In the genomic region with DNA sequence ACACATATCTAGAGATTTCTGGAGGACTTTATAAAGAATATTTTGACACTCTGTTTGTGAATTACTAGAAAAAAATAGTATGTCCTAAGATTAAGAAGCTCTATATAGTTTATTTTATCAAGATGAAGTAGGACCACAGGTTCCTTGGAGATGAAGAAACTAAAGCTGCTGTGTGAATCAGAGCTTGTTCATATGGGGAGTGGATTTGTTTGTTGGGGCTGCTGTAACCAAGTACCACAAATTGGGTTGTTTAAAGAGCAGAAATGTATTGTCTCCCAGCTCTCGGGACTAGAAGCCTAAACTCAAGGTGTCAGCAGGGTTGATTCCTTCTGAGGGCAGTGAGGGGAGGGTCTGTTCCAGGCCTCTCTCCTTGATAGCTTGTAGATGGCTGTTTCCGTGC, we compare ENCODE assay signal across 19 cellular contexts.
DNase-seq lines count a peak whose midpoint lies in the region; ATAC-seq and TF ChIP-seq lines count a peak whose summit lies in the region.
"Had no signal": no experiment of that assay in that cellular context is flagged by ENCODE, and none has a peak within 500 bp of the region (broad histone marks: within the 10 kb centered on the region; RNA-seq: fewer than 3 reads in every experiment).

No MANE protein-coding gene starts in this region.

- H3K27me3 ChIP-seq in thoracic aorta (replicated peaks; ENCODE audit: insufficient read depth): no peaks in the 10 kb centered on the region
- H3K27me3 ChIP-seq in CD4-positive, alpha-beta T cell (ENCODE audit: control insufficient read depth, insufficient read depth, low read length): peaks cover 16% of the 10 kb centered on the region
- H3K27me3 ChIP-seq: BE2C had no signal

- DNase-seq in HT1080 (ENCODE audit: low read depth) (peak; percentile 13), amniotic epithelial cell (ENCODE audit: low read depth) (peak; percentile 10), glutamatergic neuron (no peak), thoracic aorta (ENCODE audit: low spot score) (no peak)
- no peak for DNase-seq in activated naive CD4-positive, alpha-beta T cell treated with anti-CD3 and anti-CD28 coated beads for 36 hours
- DNase-seq in CD4-positive, alpha-beta T cell: no peak
- DNase-seq: BE2C; CD8-positive, alpha-beta T cell; COR-L47; DMS153; DMS79 treated with DMSO at 0.1 percent for 48 hours; GDM1; GOT3; KG1 had no signal

- H3K27ac ChIP-seq in thoracic aorta: peak overlapping the region; percentile 0 to 2
- H3K27ac ChIP-seq in CD4-positive, alpha-beta T cell (ENCODE audit: low read depth, low read length): no peak overlapping the region
- H3K27ac ChIP-seq: A549, C4-2B had no signal

- H3K27me3 Mint-ChIP-seq in glutamatergic neuron (ENCODE audit: unreplicated experiment): peaks cover 2% of the 10 kb centered on the region
- peaks cover 24% of the 10 kb centered on the region for H3K27me3 Mint-ChIP-seq in activated naive CD4-positive, alpha-beta T cell treated with anti-CD3 and anti-CD28 coated beads for 36 hours (ENCODE audit: low read depth)
- H3K27me3 Mint-ChIP-seq in CD4-positive, alpha-beta T cell: peaks cover 32% of the 10 kb centered on the region

- H3K9me3 Mint-ChIP-seq in glutamatergic neuron (ENCODE audit: unreplicated experiment): peaks cover 2% of the 10 kb centered on the region
- H3K9me3 Mint-ChIP-seq in activated naive CD4-positive, alpha-beta T cell treated with anti-CD3 and anti-CD28 coated beads for 36 hours: no peaks in the 10 kb centered on the region
- H3K9me3 Mint-ChIP-seq in CD4-positive, alpha-beta T cell: no peaks in the 10 kb centered on the region
- H3K9me3 Mint-ChIP-seq: CD8-positive, alpha-beta T cell; IgD-negative memory B cell had no signal

- H3K27ac Mint-ChIP-seq in glutamatergic neuron (ENCODE audit: unreplicated experiment): peak overlapping the region; percentile 9
- H3K27ac Mint-ChIP-seq in activated naive CD4-positive, alpha-beta T cell treated with anti-CD3 and anti-CD28 coated beads for 36 hours: no peak overlapping the region
- no peak overlapping the region for H3K27ac Mint-ChIP-seq in CD4-positive, alpha-beta T cell
- H3K27ac Mint-ChIP-seq: CD8-positive, alpha-beta T cell; IgD-negative memory B cell had no signal

- POLR2A ChIA-PET in CD4-positive, alpha-beta T cell (lab: Charles Lee): no interaction called here

- H3K36me3 ChIP-seq in thoracic aorta: peaks cover 39% of the 10 kb centered on the region
- H3K36me3 ChIP-seq: HAP-1 had no signal

- H3K4me1 Mint-ChIP-seq in glutamatergic neuron (ENCODE audit: low read depth, unreplicated experiment): peaks cover 2% of the 10 kb centered on the region
- H3K4me1 Mint-ChIP-seq in activated naive CD4-positive, alpha-beta T cell treated with anti-CD3 and anti-CD28 coated beads for 36 hours (ENCODE audit: low read depth): no peaks in the 10 kb centered on the region
- H3K4me1 Mint-ChIP-seq in CD4-positive, alpha-beta T cell (ENCODE audit: low read depth): no peaks in the 10 kb centered on the region
- H3K4me1 Mint-ChIP-seq: IgD-negative memory B cell had no signal

- no peaks in the 10 kb centered on the region for H3K9me3 ChIP-seq in thoracic aorta
- H3K9me3 ChIP-seq in CD4-positive, alpha-beta T cell (ENCODE audit: control insufficient read depth, low read length): no peaks in the 10 kb centered on the region
- H3K9me3 ChIP-seq: A549, BE2C, HAP-1 had no signal

- H3K4me3 Mint-ChIP-seq in glutamatergic neuron (ENCODE audit: unreplicated experiment): no peak overlapping the region
- no peak overlapping the region for H3K4me3 Mint-ChIP-seq in activated naive CD4-positive, alpha-beta T cell treated with anti-CD3 and anti-CD28 coated beads for 36 hours
- no peak overlapping the region for H3K4me3 Mint-ChIP-seq in CD4-positive, alpha-beta T cell
- H3K4me3 Mint-ChIP-seq: CD8-positive, alpha-beta T cell; IgD-negative memory B cell had no signal

- H3K36me3 Mint-ChIP-seq in glutamatergic neuron (ENCODE audit: unreplicated experiment): peaks cover 5% of the 10 kb centered on the region
- H3K36me3 Mint-ChIP-seq in activated naive CD4-positive, alpha-beta T cell treated with anti-CD3 and anti-CD28 coated beads for 36 hours (ENCODE audit: low read depth): no peaks in the 10 kb centered on the region
- no peaks in the 10 kb centered on the region for H3K36me3 Mint-ChIP-seq in CD4-positive, alpha-beta T cell (ENCODE audit: low read depth)
- H3K36me3 Mint-ChIP-seq: CD8-positive, alpha-beta T cell; IgD-negative memory B cell had no signal

- intact Hi-C loops in activated naive CD4-positive, alpha-beta T cell treated with anti-CD3 and anti-CD28 coated beads for 36 hours (cut with micrococcal nuclease): loop anchor here (10.0 kb wide), 1 partner anchor 375 kb away; no protein-coding TSS in a partner anchor
- intact Hi-C loops in CD4-positive, alpha-beta T cell (cut with DNase I, micrococcal nuclease): no loop called here

- ATAC-seq in thoracic aorta (ENCODE audit: insufficient number of reproducible peaks, low FRiP score, low read depth): no peak
- ATAC-seq in CD4-positive, alpha-beta T cell (ENCODE audit: poor library complexity): no peak
- no peak for ATAC-seq in GM21367 (IDR thresholded peaks at IDR 0.05; ENCODE audit: unreplicated experiment)
- ATAC-seq: A549; CD8-positive, alpha-beta T cell had no signal

- H3K4me1 ChIP-seq in thoracic aorta (ENCODE audit: control insufficient read depth in 1 of 2, low read depth in 2 of 2): peaks cover 11 to 14% of the 10 kb centered on the region in 2 donors
- H3K4me1 ChIP-seq: A549, BE2C, HAP-1 had no signal

- TF ChIP-seq CTCF in glutamatergic neuron (IDR thresholded peaks at IDR 0.05; ENCODE audit: partially characterized antibody, unreplicated experiment) (no peak), thoracic aorta (IDR thresholded peaks at IDR 0.05) (no peak)
- no peak for TF ChIP-seq CTCF in CD4-positive, alpha-beta T cell (IDR thresholded peaks at IDR 0.05)

- CTCF ChIA-PET in activated naive CD4-positive, alpha-beta T cell treated with anti-CD3 and anti-CD28 coated beads for 36 hours (lab: Charles Lee): interaction anchor here (1.1 kb wide), 1 partner anchor 11 kb away, joined by 3 read pairs; no protein-coding TSS in a partner anchor
- CTCF ChIA-PET in CD4-positive, alpha-beta T cell (lab: Charles Lee): no interaction called here

- H3K4me3 ChIP-seq in thoracic aorta: no peak overlapping the region
- H3K4me3 ChIP-seq: A549, HAP-1 had no signal

Comparison
In these comparisons a context has a peak if more than half of its experiments do, and no peak if none do; other contexts are left out.
1. DNase-seq: peak in HT1080 (single experiment) and amniotic epithelial cell (single experiment); none in glutamatergic neuron (single experiment), thoracic aorta (single experiment), activated naive CD4-positive, alpha-beta T cell treated with anti-CD3 and anti-CD28 coated beads for 36 hours (single experiment) and CD4-positive, alpha-beta T cell (0 of 10).